Comparison of ENCODE assay signal across 1 cellular context in the genomic region with DNA sequence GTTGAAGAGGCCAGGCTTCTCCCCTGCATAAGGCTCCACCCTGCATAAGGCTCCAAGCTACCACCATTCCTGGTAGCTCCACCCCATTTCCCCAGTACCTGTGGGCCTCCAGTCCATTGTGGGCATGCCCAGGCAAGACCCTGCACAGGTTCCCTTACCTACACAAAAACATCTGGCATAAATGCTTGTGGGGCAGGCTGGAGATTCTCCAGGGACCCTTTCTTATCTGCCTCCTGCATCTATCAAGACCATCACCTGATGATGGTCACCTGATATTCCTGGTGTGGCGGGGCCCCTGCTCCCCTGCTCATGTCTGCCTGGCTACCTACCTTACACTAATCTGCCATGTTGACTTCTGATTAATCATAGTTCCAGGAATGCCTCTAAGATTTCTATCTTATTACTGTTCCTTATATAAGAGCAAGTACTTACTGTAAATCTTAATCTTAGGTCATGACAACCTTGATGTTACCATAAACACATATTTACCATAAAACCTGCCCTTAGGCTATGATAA.
TF ChIP-seq lines count a peak whose summit lies in the region.

No MANE protein-coding gene starts in this region.

TF ChIP-seq in HepG2, 621 proteins besides CTCF, POLR2A, EP300 and RAD21:
- TF ChIP-seq TP53 (CRISPR knock-in tag; conservative IDR thresholded peaks at IDR 0.05): peak; percentile 93; the same call in 1 of the 2 replicates
- no peak for TF ChIP-seq RFX3 (CRISPR knock-in tag; IDR thresholded peaks at IDR 0.05)
